Comparison of ENCODE assay signal across 16 cellular contexts in the genomic region with DNA sequence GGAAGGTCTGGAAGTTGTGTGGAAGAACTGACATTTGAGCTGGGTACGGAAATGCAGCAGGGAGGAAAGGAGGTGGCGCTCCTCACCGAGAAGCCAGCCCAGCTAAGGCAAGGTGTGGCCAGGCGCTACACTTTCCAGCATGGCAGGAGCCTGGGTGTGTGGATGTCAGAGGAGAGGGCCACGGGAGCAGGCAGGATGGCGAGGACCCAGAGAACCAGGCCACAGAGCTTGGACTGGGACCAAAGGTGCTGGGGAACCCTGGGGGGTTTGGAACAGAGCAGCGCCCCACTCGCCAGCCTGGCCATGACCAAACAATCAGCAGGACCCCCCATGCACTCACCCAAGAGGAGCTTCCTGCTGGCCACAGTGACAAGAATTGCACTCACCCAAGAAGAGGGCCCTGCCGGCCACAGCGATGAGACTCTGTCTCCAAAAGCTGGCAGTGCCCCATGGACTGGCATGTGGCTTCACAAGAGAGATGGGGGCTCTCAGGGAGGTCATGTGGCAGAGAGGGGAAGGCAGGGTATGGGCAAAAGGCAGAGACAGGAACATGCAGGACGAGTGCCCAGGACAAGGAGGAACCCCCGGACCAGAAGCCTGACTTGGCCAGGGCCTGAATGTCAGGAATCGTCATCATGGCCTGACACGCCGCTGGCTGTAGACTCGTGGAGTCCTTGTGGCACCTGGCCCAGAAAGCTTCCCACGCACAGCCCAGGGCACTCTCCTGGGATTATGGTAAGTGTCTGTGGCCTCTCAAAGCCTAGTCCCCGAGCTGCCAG. TPM values are rescaled to one million over a fixed set of nuclear protein-coding genes. Genes with fewer than 3 reads are reported as not detected.
DNase-seq lines count a peak whose midpoint lies in the region; ATAC-seq and TF ChIP-seq lines count a peak whose summit lies in the region.
"Had no signal": no experiment of that assay in that cellular context is flagged by ENCODE, and none has a peak within 500 bp of the region (broad histone marks: within the 10 kb centered on the region; RNA-seq: fewer than 3 reads in every experiment).

No MANE protein-coding gene starts in this region.

- H3K36me3 ChIP-seq in spleen: no peaks in the 10 kb centered on the region
- no peaks in the 10 kb centered on the region for H3K36me3 ChIP-seq in naive thymus-derived CD4-positive, alpha-beta T cell (ENCODE audit: control insufficient read depth in 2 of 3, insufficient read depth in 3 of 3, low read length in 3 of 3)

- TF ChIP-seq POLR2A in spleen (IDR thresholded peaks at IDR 0.05) (no peak), erythroblast (IDR thresholded peaks at IDR 0.05; ENCODE audit: low read length) (no peak)

- H3K9me3 ChIP-seq in right cardiac atrium (ENCODE audit: control insufficient read depth, low read length) (no peaks in the 10 kb centered on the region), spleen (no peaks in the 10 kb centered on the region)
- H3K9me3 ChIP-seq in naive thymus-derived CD4-positive, alpha-beta T cell (ENCODE audit: control insufficient read depth in 2 of 3, low read length in 3 of 3): no peaks in the 10 kb centered on the region

- no peaks in the 10 kb centered on the region for H3K27me3 Mint-ChIP-seq in MCF 10A (ENCODE audit: insufficient read depth, unreplicated experiment)
- peaks cover 0 to 5% (median 0%) of the 10 kb centered on the region in 5 donors for H3K27me3 Mint-ChIP-seq in naive thymus-derived CD4-positive, alpha-beta T cell

- CTCF ChIA-PET in MCF 10A (lab: Yijun Ruan, JAX): interaction anchor here (1.2 to 4.0 kb wide), 3 partner anchors 56 to 101 kb away, joined by 5 to 23 read pairs (median 12); no protein-coding TSS in a partner anchor
- CTCF ChIA-PET in naive thymus-derived CD4-positive, alpha-beta T cell (lab: Charles Lee): no interaction called here

- BruUV-seq in MCF 10A (replicated peaks; lab: Mats Ljungman, UMichigan): no TSS peak

- H3K9me3 Mint-ChIP-seq in MCF 10A (ENCODE audit: unreplicated experiment): peaks cover 8% of the 10 kb centered on the region
- H3K9me3 Mint-ChIP-seq in naive thymus-derived CD4-positive, alpha-beta T cell: no peaks in the 10 kb centered on the region
- H3K9me3 Mint-ChIP-seq: activated T-helper 1 cell treated with anti-CD3 and anti-CD28 coated beads, Interleukin-12 subunit alpha, Interleukin-12 subunit beta, Interleukin-2, Interleukin-4 antibody, amounts not matched to agents 30 ng/mL and 10 ng/mL and 1 ng/mL, durations not matched to agents 14 hours and 24 hours and 36 hours; CD8-positive, alpha-beta memory T cell; H9; nephron had no signal

- H3K4me1 Mint-ChIP-seq in MCF 10A (ENCODE audit: insufficient read depth, unreplicated experiment): peaks cover 36% of the 10 kb centered on the region
- H3K4me1 Mint-ChIP-seq in naive thymus-derived CD4-positive, alpha-beta T cell: peaks cover 0 to 18% (median 9%) of the 10 kb centered on the region in 7 donors

- WGBS in right cardiac atrium: 65% methylated on average over 18 of the region's 18 CpGs
- 79 to 85% (median 83%) methylated on average over 12 to 18 of the region's 18 CpGs for WGBS in spleen, 5 donors

- TF ChIP-seq CTCF in MCF 10A (IDR thresholded peaks at IDR 0.05; ENCODE audit: unreplicated experiment): no peak
- no peak for TF ChIP-seq CTCF in spleen (IDR thresholded peaks at IDR 0.05 in 8 of 11, conservative IDR thresholded peaks at IDR 0.05 in 3 of 11)

- intact Hi-C loops in MCF 10A (cut with micrococcal nuclease) (loop anchor here (1.0 to 5.0 kb wide), 2 partner anchors 16 to 49 kb away; no protein-coding TSS in a partner anchor), right cardiac atrium (cut with DNase I) (no loop called here), spleen (cut with DNase I; ENCODE audit: low total_unique reads) (no loop called here)
- intact Hi-C loops in naive thymus-derived CD4-positive, alpha-beta T cell (cut with micrococcal nuclease): no loop called here

- peak overlapping the region; percentile 74 for H3K27ac Mint-ChIP-seq in MCF 10A (ENCODE audit: low read depth, unreplicated experiment)
- peak overlapping the region in 2 of 9 donors; percentile 52 to 55 for H3K27ac Mint-ChIP-seq in naive thymus-derived CD4-positive, alpha-beta T cell
- H3K27ac Mint-ChIP-seq: activated T-helper 1 cell treated with anti-CD3 and anti-CD28 coated beads, Interleukin-12 subunit alpha, Interleukin-12 subunit beta, Interleukin-2, Interleukin-4 antibody, amounts not matched to agents 30 ng/mL and 10 ng/mL and 1 ng/mL, durations not matched to agents 14 hours and 24 hours and 36 hours; CD8-positive, alpha-beta memory T cell; effector memory CD8-positive, alpha-beta T cell; nephron had no signal

- H3K27me3 ChIP-seq in right cardiac atrium (ENCODE audit: control insufficient read depth, insufficient read depth): no peaks in the 10 kb centered on the region
- peaks cover 0 to 38% (median 0%) of the 10 kb centered on the region in 7 donors for H3K27me3 ChIP-seq in spleen (replicated peaks in 1 of 7)
- H3K27me3 ChIP-seq in naive thymus-derived CD4-positive, alpha-beta T cell (ENCODE audit: control insufficient read depth in 2 of 2, insufficient read depth in 2 of 2, low read length in 2 of 2): no peaks in the 10 kb centered on the region

- H3K27ac ChIP-seq in right cardiac atrium (ENCODE audit: low read length) (no peak overlapping the region), spleen (no peak overlapping the region)
- no peak overlapping the region for H3K27ac ChIP-seq in naive thymus-derived CD4-positive, alpha-beta T cell (ENCODE audit: low read depth, low read length)
- H3K27ac ChIP-seq: KMS-11 had no signal

- H3K4me3 Mint-ChIP-seq in MCF 10A (ENCODE audit: unreplicated experiment): peak overlapping the region; percentile 46
- H3K4me3 Mint-ChIP-seq in naive thymus-derived CD4-positive, alpha-beta T cell: peak overlapping the region in 5 of 10 donors; percentile 16 to 63 (median 21)
- H3K4me3 Mint-ChIP-seq: activated T-helper 1 cell treated with anti-CD3 and anti-CD28 coated beads, Interleukin-12 subunit alpha, Interleukin-12 subunit beta, Interleukin-2, Interleukin-4 antibody, amounts not matched to agents 30 ng/mL and 10 ng/mL and 1 ng/mL, durations not matched to agents 14 hours and 24 hours and 36 hours; effector memory CD8-positive, alpha-beta T cell; H9; nephron had no signal

- H3K4me1 ChIP-seq in right cardiac atrium (ENCODE audit: control insufficient read depth, insufficient read depth, low read length) (peaks cover 11% of the 10 kb centered on the region), spleen (peaks cover 3 to 31% (median 13%) of the 10 kb centered on the region in 6 donors)
- H3K4me1 ChIP-seq in naive thymus-derived CD4-positive, alpha-beta T cell (ENCODE audit: control insufficient read depth in 2 of 2, insufficient read depth in 2 of 2, low read length in 2 of 2): peaks cover 8 to 15% of the 10 kb centered on the region in 2 donors

- ATAC-seq in right cardiac atrium: peak; percentile 4 to 58
- ATAC-seq in HG03442 (IDR thresholded peaks at IDR 0.05; ENCODE audit: unreplicated experiment): no peak
- ATAC-seq in naive thymus-derived CD4-positive, alpha-beta T cell: no peak

- POLR2A ChIA-PET in MCF 10A (lab: Yijun Ruan, JAX): interaction anchor here (1.0 to 2.5 kb wide), 5 partner anchors 17 to 322 kb away, joined by 3 to 17 read pairs (median 5); partner anchors contain the start of gene SYT8
- POLR2A ChIA-PET in naive thymus-derived CD4-positive, alpha-beta T cell (lab: Charles Lee): no interaction called here

- no peak overlapping the region for H3K4me3 ChIP-seq in right cardiac atrium (ENCODE audit: low read length)
- no peak overlapping the region for H3K4me3 ChIP-seq in spleen
- H3K4me3 ChIP-seq in naive thymus-derived CD4-positive, alpha-beta T cell (ENCODE audit: low read length): no peak overlapping the region

- H3K36me3 Mint-ChIP-seq in MCF 10A (ENCODE audit: insufficient read depth, unreplicated experiment): peaks cover 4% of the 10 kb centered on the region
- H3K36me3 Mint-ChIP-seq in naive thymus-derived CD4-positive, alpha-beta T cell: no peaks in the 10 kb centered on the region
- H3K36me3 Mint-ChIP-seq: CD8-positive, alpha-beta memory T cell had no signal

- DNase-seq in DMS79 (lab: John Stamatoyannopoulos, UW): peak; percentile 37
- no peak for DNase-seq in DMS79 treated with DMSO at 0.1 percent for 48 hours (lab: John Stamatoyannopoulos, UW)
- peak; percentile 91 for DNase-seq in MCF 10A (ENCODE audit: unreplicated experiment)
- peak; percentile 74 to 84 (median 83) for DNase-seq in right cardiac atrium
- DNase-seq in spleen: peak; percentile 68
- DNase-seq in erythroblast (lab: John Stamatoyannopoulos, UW): no peak
- no peak for DNase-seq in naive thymus-derived CD4-positive, alpha-beta T cell
- DNase-seq: 8988T had no signal

RNA-seq across cellular contexts. Expression of gene IGF2, which starts 45.4 kb away (rescaled TPM):
- total RNA-seq in MCF 10A (2022): 0.29 and 0.35 TPM in 2 replicates
- total RNA-seq in right cardiac atrium: 10 to 100 TPM; 34.6 to 94.1 (median 47.0) TPM
- 66.3 TPM for polyA plus RNA-seq in right cardiac atrium
- 10 to 100 TPM; 10.2 to 66.6 (median 25.7) TPM for total RNA-seq in spleen
- 1 to 10 TPM in 2 of 3 donors, under 1 TPM in 1; 0.74 to 9.8 (median 4.0) TPM for polyA plus RNA-seq in spleen
- total RNA-seq in naive thymus-derived CD4-positive, alpha-beta T cell: under 1 TPM in 1 of 5 experiments, not detected in 4; 0.36 TPM
- not detected for polyA plus RNA-seq in naive thymus-derived CD4-positive, alpha-beta T cell
- total RNA-seq: OCI-LY7 had no signal
- polyA plus RNA-seq: CD8-positive, alpha-beta memory T cell had no signal

Comparison
In these comparisons a context has a peak if more than half of its experiments do, and no peak if none do; other contexts are left out.
1. DNase-seq: peak in DMS79 (single experiment), MCF 10A (single experiment), right cardiac atrium (3 of 3) and spleen (single experiment); none in DMS79 treated with DMSO at 0.1 percent for 48 hours (single experiment), erythroblast (0 of 2) and naive thymus-derived CD4-positive, alpha-beta T cell (0 of 9).
2. ATAC-seq: peak in right cardiac atrium (2 of 2); none in HG03442 (single experiment) and naive thymus-derived CD4-positive, alpha-beta T cell (single experiment).